ENCODE assay signal across 2 cellular contexts in the genomic region with DNA sequence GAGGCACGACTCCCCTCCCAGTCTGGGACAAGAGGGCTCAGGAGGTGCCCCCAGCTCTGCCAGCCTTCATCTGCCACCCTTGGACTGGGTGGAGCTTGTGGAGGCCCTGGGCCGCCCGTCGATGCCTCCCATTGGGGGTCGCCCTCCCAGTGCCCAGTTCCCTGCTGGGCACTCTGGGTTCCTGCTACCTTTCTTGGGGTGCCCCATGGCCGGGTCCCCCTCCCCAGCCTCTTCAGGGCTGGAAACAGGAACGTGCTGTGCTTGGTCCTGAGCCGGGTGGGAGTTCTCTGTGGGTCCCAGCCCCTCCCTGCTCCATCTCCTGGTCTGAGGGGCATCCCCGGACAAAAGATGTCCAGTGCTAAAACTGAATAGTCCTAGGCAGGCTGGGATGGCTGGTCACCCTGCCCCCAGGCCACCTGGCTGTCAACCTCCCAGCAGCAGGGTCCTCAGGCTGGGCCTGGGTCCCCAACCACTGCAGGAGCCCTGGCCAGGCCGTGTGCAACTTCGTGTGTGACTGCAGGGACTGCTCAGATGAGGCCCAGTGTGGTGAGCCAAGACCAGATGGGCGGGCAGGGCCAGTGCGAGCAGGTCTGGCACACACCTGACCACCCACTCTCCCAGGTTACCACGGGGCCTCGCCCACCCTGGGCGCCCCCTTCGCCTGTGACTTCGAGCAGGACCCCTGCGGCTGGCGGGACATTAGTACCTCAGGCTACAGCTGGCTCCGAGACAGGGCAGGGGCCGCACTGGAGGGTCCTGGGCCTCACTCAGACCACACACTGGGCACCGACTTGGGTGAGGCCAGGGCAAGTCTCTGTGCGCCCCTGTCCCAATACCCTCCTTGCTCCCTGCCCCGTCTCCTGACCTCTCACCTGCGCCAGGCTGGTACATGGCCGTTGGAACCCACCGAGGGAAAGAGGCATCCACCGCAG.
TF ChIP-seq lines count a peak whose summit lies in the region.

No MANE protein-coding gene starts in this region.

TF ChIP-seq in HepG2, 621 proteins besides CTCF, POLR2A, EP300 and RAD21:
- TF ChIP-seq ZNF12 (CRISPR knock-in tag; IDR thresholded peaks at IDR 0.05), result no peak
- TF ChIP-seq HNRNPL (IDR thresholded peaks at IDR 0.05; ENCODE audit: low read depth, low read length), result 0 out of 2 replicates have a peak, but pooled peaks have one; percentile 9
- no peak for TF ChIP-seq YEATS2 (CRISPR knock-in tag; IDR thresholded peaks at IDR 0.05; ENCODE audit: borderline replicate concordance)
- no peak for TF ChIP-seq ZBTB46 (CRISPR knock-in tag; IDR thresholded peaks at IDR 0.05; ENCODE audit: borderline replicate concordance)
- TF ChIP-seq RBFOX2 (IDR thresholded peaks at IDR 0.05; ENCODE audit: low read depth, low read length), result peak; percentile 33; the same call in 1 of the 2 replicates
- peak; percentile 56 for TF ChIP-seq AGO2 (optimal IDR thresholded peaks at IDR 0.05; ENCODE audit: low read depth, low read length)
- peak; percentile 24; the same call in 1 of the 2 replicates for TF ChIP-seq POLR2G (IDR thresholded peaks at IDR 0.05; ENCODE audit: low read depth, low read length)
- TF ChIP-seq ZNF510 (CRISPR knock-in tag; IDR thresholded peaks at IDR 0.05; ENCODE audit: low read depth), result no peak
- no peak for TF ChIP-seq SOX6 (IDR thresholded peaks at IDR 0.05)
- TF ChIP-seq SOX6 (CRISPR knock-in tag; IDR thresholded peaks at IDR 0.05), result no peak

TF ChIP-seq in WTC11, 78 proteins besides CTCF, POLR2A, EP300 and RAD21:
- TF ChIP-seq OVOL2 (CRISPR knock-in tag; IDR thresholded peaks at IDR 0.05; ENCODE audit: borderline replicate concordance), result no peak
- TF ChIP-seq, protein P1, sequence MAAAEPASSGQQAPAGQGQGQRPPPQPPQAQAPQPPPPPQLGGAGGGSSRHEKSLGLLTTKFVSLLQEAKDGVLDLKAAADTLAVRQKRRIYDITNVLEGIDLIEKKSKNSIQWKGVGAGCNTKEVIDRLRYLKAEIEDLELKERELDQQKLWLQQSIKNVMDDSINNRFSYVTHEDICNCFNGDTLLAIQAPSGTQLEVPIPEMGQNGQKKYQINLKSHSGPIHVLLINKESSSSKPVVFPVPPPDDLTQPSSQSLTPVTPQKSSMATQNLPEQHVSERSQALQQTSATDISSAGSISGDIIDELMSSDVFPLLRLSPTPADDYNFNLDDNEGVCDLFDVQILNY (CRISPR knock-in tag; IDR thresholded peaks at IDR 0.05), result no peak
- no peak for TF ChIP-seq MYBL2 (CRISPR knock-in tag; IDR thresholded peaks at IDR 0.05)
- TF ChIP-seq PRRX2 (CRISPR knock-in tag; IDR thresholded peaks at IDR 0.05), result no peak
- TF ChIP-seq ARID4B (CRISPR knock-in tag; IDR thresholded peaks at IDR 0.05; ENCODE audit: borderline replicate concordance), result no peak
- TF ChIP-seq NFE2L1 (CRISPR knock-in tag; IDR thresholded peaks at IDR 0.05), result no peak
- TF ChIP-seq FOXJ3 (CRISPR knock-in tag; IDR thresholded peaks at IDR 0.05; ENCODE audit: borderline replicate concordance), result no peak
- TF ChIP-seq NR1H2 (CRISPR knock-in tag; IDR thresholded peaks at IDR 0.05), result no peak
- no peak for TF ChIP-seq ZNF512 (CRISPR knock-in tag; IDR thresholded peaks at IDR 0.05; ENCODE audit: borderline replicate concordance)
- TF ChIP-seq E2F1 (CRISPR knock-in tag; IDR thresholded peaks at IDR 0.05), result no peak
- TF ChIP-seq, protein P2, sequence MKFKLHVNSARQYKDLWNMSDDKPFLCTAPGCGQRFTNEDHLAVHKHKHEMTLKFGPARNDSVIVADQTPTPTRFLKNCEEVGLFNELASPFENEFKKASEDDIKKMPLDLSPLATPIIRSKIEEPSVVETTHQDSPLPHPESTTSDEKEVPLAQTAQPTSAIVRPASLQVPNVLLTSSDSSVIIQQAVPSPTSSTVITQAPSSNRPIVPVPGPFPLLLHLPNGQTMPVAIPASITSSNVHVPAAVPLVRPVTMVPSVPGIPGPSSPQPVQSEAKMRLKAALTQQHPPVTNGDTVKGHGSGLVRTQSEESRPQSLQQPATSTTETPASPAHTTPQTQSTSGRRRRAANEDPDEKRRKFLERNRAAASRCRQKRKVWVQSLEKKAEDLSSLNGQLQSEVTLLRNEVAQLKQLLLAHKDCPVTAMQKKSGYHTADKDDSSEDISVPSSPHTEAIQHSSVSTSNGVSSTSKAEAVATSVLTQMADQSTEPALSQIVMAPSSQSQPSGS (CRISPR knock-in tag; IDR thresholded peaks at IDR 0.05; ENCODE audit: borderline replicate concordance, low read depth), result no peak
- TF ChIP-seq ZNF281 (CRISPR knock-in tag; IDR thresholded peaks at IDR 0.05), result no peak
- no peak for TF ChIP-seq SMAD4 (CRISPR knock-in tag; IDR thresholded peaks at IDR 0.05)
- TF ChIP-seq, protein P3, sequence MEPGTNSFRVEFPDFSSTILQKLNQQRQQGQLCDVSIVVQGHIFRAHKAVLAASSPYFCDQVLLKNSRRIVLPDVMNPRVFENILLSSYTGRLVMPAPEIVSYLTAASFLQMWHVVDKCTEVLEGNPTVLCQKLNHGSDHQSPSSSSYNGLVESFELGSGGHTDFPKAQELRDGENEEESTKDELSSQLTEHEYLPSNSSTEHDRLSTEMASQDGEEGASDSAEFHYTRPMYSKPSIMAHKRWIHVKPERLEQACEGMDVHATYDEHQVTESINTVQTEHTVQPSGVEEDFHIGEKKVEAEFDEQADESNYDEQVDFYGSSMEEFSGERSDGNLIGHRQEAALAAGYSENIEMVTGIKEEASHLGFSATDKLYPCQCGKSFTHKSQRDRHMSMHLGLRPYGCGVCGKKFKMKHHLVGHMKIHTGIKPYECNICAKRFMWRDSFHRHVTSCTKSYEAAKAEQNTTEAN (CRISPR knock-in tag; IDR thresholded peaks at IDR 0.05), result no peak
- TF ChIP-seq FOXP1 (CRISPR knock-in tag; IDR thresholded peaks at IDR 0.05; ENCODE audit: borderline replicate concordance), result no peak
- no peak for TF ChIP-seq ZBTB21 (CRISPR knock-in tag; IDR thresholded peaks at IDR 0.05; ENCODE audit: borderline replicate concordance)
- no peak for TF ChIP-seq NR3C1 (CRISPR knock-in tag; conservative IDR thresholded peaks at IDR 0.05; ENCODE audit: low read depth)
- no peak for TF ChIP-seq HMGA2 (CRISPR knock-in tag; IDR thresholded peaks at IDR 0.05)
- no peak for TF ChIP-seq NFYB (CRISPR knock-in tag; conservative IDR thresholded peaks at IDR 0.05; ENCODE audit: low read depth)
